In the genomic region with DNA sequence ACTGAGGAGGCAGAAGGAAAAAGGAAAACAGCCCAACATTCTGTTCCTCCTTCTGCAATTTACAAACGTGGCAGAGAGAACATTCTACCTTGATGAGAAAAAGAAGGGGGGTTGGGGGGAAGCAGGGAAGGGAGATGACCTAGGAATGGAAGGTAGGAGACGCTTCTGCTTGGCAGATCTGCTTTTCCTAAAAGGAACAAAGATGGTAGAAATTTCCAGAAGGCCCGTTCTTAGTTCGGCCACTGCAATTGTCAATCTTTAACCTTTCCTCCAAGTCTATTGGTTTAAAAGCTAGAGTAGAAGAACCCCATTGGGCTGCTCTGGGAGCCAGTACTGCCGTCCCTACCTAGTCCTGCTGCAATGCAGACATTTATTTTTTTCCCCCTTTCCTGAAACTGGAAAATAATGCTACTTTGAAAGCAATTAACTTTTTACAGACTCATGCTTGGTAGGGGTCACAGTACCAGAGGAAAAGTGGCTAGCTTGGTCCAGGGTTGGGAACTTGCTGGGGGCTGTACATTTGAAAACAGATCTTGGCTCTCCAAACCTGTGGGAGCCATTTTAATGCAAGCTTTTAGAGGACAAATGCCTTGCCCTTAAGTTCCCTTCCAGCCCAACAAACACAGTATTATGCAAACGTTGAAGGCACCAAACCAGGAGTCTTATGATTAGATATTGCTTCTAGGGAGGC, we compare ENCODE assay signal across 8 cellular contexts. TPM values are rescaled to one million over a fixed set of nuclear protein-coding genes. Genes with fewer than 3 reads are reported as not detected.
DNase-seq lines count a peak whose midpoint lies in the region; FAIRE-seq and TF ChIP-seq lines count a peak whose summit lies in the region.

No MANE protein-coding gene starts in this region.

- WGBS in neuronal stem cell (ENCODE audit: extremely low coverage in 2 of 2, insufficient read length in 2 of 2, insufficient replicate concordance in 1 of 2), 2 donors: no CpG with 5 or more reads among the region's 6 CpGs

- DNase-seq in GM06990 (ENCODE audit: extremely low read depth, insufficient read length) (no peak), NT2/D1 (ENCODE audit: low read depth, low spot score) (no peak), dermis blood vessel endothelial cell (peak; percentile 41), neuronal stem cell (ENCODE audit: low spot score) (no peak), H54 (ENCODE audit: insufficient read length, low spot score) (no peak), NCI-H1048 (lab: John Stamatoyannopoulos, UW) (no peak), iPS-NIHi11 (ENCODE audit: low spot score) (no peak), NCI-H2171 (lab: John Stamatoyannopoulos, UW) (no peak)

- no peak for FAIRE-seq in H54 (lab: Jason Lieb, UNC)

- H3K18ac ChIP-seq in neuronal stem cell (ENCODE audit: low read length): no peak overlapping the region

- no peaks in the 10 kb centered on the region for H3K79me1 ChIP-seq in neuronal stem cell (ENCODE audit: low read depth, low read length)

- H3K14ac ChIP-seq in neuronal stem cell (ENCODE audit: low read length): no peak overlapping the region

- H3K27me3 ChIP-seq in GM06990 (replicated peaks; ENCODE audit: control insufficient read depth, insufficient read depth, low read length) (no peaks in the 10 kb centered on the region), NT2/D1 (ENCODE audit: insufficient read depth, insufficient read length) (no peaks in the 10 kb centered on the region), neuronal stem cell (ENCODE audit: control insufficient read depth in 3 of 3, insufficient read depth in 3 of 3, low read depth in 1 of 3, low read length in 3 of 3) (no peaks in the 10 kb centered on the region)

- peak overlapping the region; percentile 73 for H3K4me3 ChIP-seq in GM06990 (replicated peaks; ENCODE audit: low read depth, low read length)
- no peak overlapping the region for H3K4me3 ChIP-seq in NT2/D1 (ENCODE audit: insufficient read length, low read depth)
- peak overlapping the region in 1 of 2 donors; percentile 62 for H3K4me3 ChIP-seq in neuronal stem cell (ENCODE audit: low read length in 2 of 2)

- no peak overlapping the region for H4K8ac ChIP-seq in neuronal stem cell (ENCODE audit: low read depth, low read length)

- no peak overlapping the region for H2AFZ ChIP-seq in neuronal stem cell (ENCODE audit: low read length)

- no peak overlapping the region for H3K4ac ChIP-seq in neuronal stem cell (ENCODE audit: low read length)

- H2BK120ac ChIP-seq in neuronal stem cell (ENCODE audit: low read depth, low read length): no peak overlapping the region

- H3K9me3 ChIP-seq in NT2/D1 (ENCODE audit: insufficient read depth, low read length): no peaks in the 10 kb centered on the region
- H3K9me3 ChIP-seq in neuronal stem cell (replicated peaks in 1 of 2; ENCODE audit: control insufficient read depth in 2 of 2, insufficient read depth in 1 of 2, low read depth in 1 of 2, low read length in 2 of 2): no peaks in the 10 kb centered on the region

- no peak overlapping the region for H2BK15ac ChIP-seq in neuronal stem cell (ENCODE audit: low read length)

- H3K4me1 ChIP-seq in NT2/D1 (ENCODE audit: insufficient read depth, insufficient read length): peaks cover 7% of the 10 kb centered on the region
- peaks cover 45 to 68% of the 10 kb centered on the region in 2 donors for H3K4me1 ChIP-seq in neuronal stem cell (ENCODE audit: control insufficient read depth in 2 of 2, insufficient read depth in 1 of 2, low read depth in 1 of 2, low read length in 2 of 2)

- peak overlapping the region; percentile 57 for H3K9ac ChIP-seq in NT2/D1 (ENCODE audit: insufficient read length, low read depth)
- no peak overlapping the region for H3K9ac ChIP-seq in neuronal stem cell (ENCODE audit: low read depth, low read length, poor library complexity)

- no peak for TF ChIP-seq CTCF in GM06990 (IDR thresholded peaks at IDR 0.05; ENCODE audit: insufficient read depth, low read length, poor library complexity, severe bottlenecking)

- H2AK5ac ChIP-seq in neuronal stem cell (ENCODE audit: low read depth, low read length): no peak overlapping the region

- H2BK12ac ChIP-seq in neuronal stem cell (ENCODE audit: low read length): no peak overlapping the region

- no peak for TF ChIP-seq POLR2A in H54 (IDR thresholded peaks at IDR 0.05; ENCODE audit: low read depth, low read length)

- no peak overlapping the region for H4K91ac ChIP-seq in neuronal stem cell (ENCODE audit: low read depth, low read length, poor library complexity)

- H3K36me3 ChIP-seq in GM06990 (ENCODE audit: control insufficient read depth, insufficient read depth, low read length) (no peaks in the 10 kb centered on the region), NT2/D1 (ENCODE audit: insufficient read depth, insufficient read length, low read length) (peaks cover 17% of the 10 kb centered on the region), neuronal stem cell (replicated peaks in 1 of 2; ENCODE audit: control insufficient read depth in 2 of 2, insufficient read depth in 2 of 2, low read length in 2 of 2) (peaks cover 0 to 56% of the 10 kb centered on the region in 2 donors)

- peak overlapping the region; percentile 92 for H3K27ac ChIP-seq in neuronal stem cell (replicated peaks; ENCODE audit: low read length)

- H2BK5ac ChIP-seq in neuronal stem cell (ENCODE audit: low read length): no peak overlapping the region

- peak overlapping the region; percentile 35 for H3K4me2 ChIP-seq in neuronal stem cell (ENCODE audit: insufficient read depth, low read length, poor library complexity, severe bottlenecking)

- H3K23ac ChIP-seq in neuronal stem cell (ENCODE audit: low read depth, low read length, poor library complexity): no peak overlapping the region

RNA-seq across cellular contexts. Expression of a gene that starts 2.7 kb away (rescaled TPM):
- total RNA-seq in dermis blood vessel endothelial cell: 35.9 and 59.4 TPM in 2 replicates
- 44.7 TPM for polyA plus RNA-seq in neuronal stem cell (2013, experiment 1 of 2)
- polyA plus RNA-seq in neuronal stem cell (2013, experiment 2 of 2): 45.0 TPM
